ENCODE assay signal across 15 cellular contexts in genomic region chr21:16863541-16863940, GRCh38.
"Had no signal": no experiment of that assay in that cellular context is flagged by ENCODE, and none has a peak within 500 bp of the region (broad histone marks: within the 10 kb centered on the region; RNA-seq: fewer than 3 reads in every experiment).

No MANE protein-coding gene starts in this region.

- H3K27ac ChIP-seq: cardiac muscle cell, gastrocnemius medialis, heart right ventricle, left lung, psoas muscle, WERI-Rb-1 had no signal

- H3K4me3 ChIP-seq: cardiac muscle cell, gastrocnemius medialis, heart right ventricle, left lung, psoas muscle had no signal

- H3K4me1 ChIP-seq: gastrocnemius medialis, heart right ventricle, left lung, psoas muscle had no signal

- ATAC-seq: activated CD8-positive, alpha-beta T cell treated with anti-CD3 and anti-CD28 coated beads for 36 hours; gastrocnemius medialis; heart right ventricle; left lung; natural killer cell treated with Interleukin-12 subunit alpha and Interleukin-12 subunit beta and Interleukin-15 and Interleukin-18, amount 100 ng/mL, for 72 hours; psoas muscle; sciatic nerve had no signal

- H3K9me3 ChIP-seq: gastrocnemius medialis, left lung, psoas muscle had no signal

- H3K36me3 ChIP-seq: cardiac muscle cell, gastrocnemius medialis, heart right ventricle, left lung, WERI-Rb-1 had no signal

- H3K27me3 ChIP-seq: cardiac muscle cell, gastrocnemius medialis, heart right ventricle, left lung had no signal

- DNase-seq: activated CD4-positive, alpha-beta T cell treated with anti-CD3 and anti-CD28 coated beads for 4 hours; activated CD8-positive, alpha-beta memory T cell treated with anti-CD3 and anti-CD28 coated beads, Interleukin-2, amount 50 U/mL, for 4 hours; activated CD8-positive, alpha-beta T cell treated with anti-CD3 and anti-CD28 coated beads for 36 hours; gastrocnemius medialis; heart right ventricle; left lung; nucleus accumbens; psoas muscle; stimulated activated naive CD4-positive, alpha-beta T cell; substantia nigra; trophoblast cell; WERI-Rb-1 had no signal
